8 cellular contexts compared by ENCODE assay signal in the genomic region with DNA sequence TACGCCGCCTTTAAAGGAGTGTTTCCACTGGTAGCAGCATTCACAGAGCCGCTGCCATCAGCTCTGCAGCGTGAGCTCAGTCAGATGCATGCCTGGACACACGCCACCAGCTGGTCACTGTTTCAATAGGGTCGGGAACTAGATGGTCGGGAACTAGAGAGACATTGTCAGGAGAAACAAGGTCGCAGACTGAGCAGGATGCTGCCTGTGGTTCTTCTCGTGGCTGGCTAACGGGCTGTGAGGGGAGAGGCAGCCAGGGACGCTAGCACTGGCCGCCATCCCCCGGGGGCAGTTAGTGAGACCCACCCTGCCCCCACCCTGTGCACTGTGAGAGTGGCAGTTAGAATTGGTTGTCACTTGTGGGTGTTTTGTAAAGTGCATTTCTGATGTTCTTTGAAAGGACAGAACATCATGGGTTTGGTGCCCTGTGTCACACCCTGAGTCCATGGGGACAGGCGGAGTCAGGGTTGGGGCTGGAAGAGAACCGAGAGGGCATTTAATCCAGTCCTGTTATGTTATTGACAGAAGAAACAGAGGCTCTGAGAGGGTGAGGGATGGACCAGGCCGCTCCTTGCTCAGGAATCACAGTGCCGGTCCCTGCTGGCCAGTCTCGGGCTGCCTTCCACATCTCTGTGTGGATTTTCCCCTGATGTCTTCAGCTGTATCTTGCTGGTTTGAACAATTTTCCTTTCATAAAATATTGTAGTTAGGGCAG.
A peak's percentile ranks its signal among the peaks of the same experiment; 100 is the strongest.
DNase-seq lines count a peak whose midpoint lies in the region; ATAC-seq and TF ChIP-seq lines count a peak whose summit lies in the region.

No MANE protein-coding gene starts in this region.

- H3K27ac ChIP-seq in CD4-positive, alpha-beta T cell (ENCODE audit: low read depth, low read length): no peak overlapping the region

- H3K4me3 Mint-ChIP-seq in osteocyte (ENCODE audit: unreplicated experiment): no peak overlapping the region
- H3K4me3 Mint-ChIP-seq in CD4-positive, alpha-beta T cell: no peak overlapping the region

- H3K27me3 ChIP-seq in H7 (ENCODE audit: control insufficient read depth, insufficient read depth, low read length): no peaks in the 10 kb centered on the region
- no peaks in the 10 kb centered on the region for H3K27me3 ChIP-seq in CD4-positive, alpha-beta T cell (ENCODE audit: control insufficient read depth, insufficient read depth, low read length)

- H3K9me3 ChIP-seq in CD4-positive, alpha-beta T cell (ENCODE audit: control insufficient read depth, low read length): no peaks in the 10 kb centered on the region

- intact Hi-C loops in CD4-positive, alpha-beta T cell (cut with DNase I, micrococcal nuclease): no loop called here

- peak; percentile 76 for DNase-seq in H7
- peak; percentile 90 for DNase-seq in SHP77 treated with DMSO at 0.1 percent for 48 hours (lab: John Stamatoyannopoulos, UW)
- DNase-seq in foreskin fibroblast: peak; percentile 23 to 63
- DNase-seq in osteocyte (ENCODE audit: extremely low spot score, unreplicated experiment): peak; percentile 74
- DNase-seq in D341Med (ENCODE audit: low spot score): no peak
- DNase-seq in HK-2 (ENCODE audit: unreplicated experiment): no peak
- no peak for DNase-seq in CD4-positive, alpha-beta T cell

- POLR2A ChIA-PET in CD4-positive, alpha-beta T cell (lab: Charles Lee): no interaction called here

- peak; percentile 41 for TF ChIP-seq CTCF in foreskin fibroblast (IDR thresholded peaks at IDR 0.05; ENCODE audit: low read depth, low read length)
- peak; percentile 46 for TF ChIP-seq CTCF in osteocyte (IDR thresholded peaks at IDR 0.05)
- no peak for TF ChIP-seq CTCF in CD4-positive, alpha-beta T cell (IDR thresholded peaks at IDR 0.05)

- no peaks in the 10 kb centered on the region for H3K9me3 Mint-ChIP-seq in osteocyte (ENCODE audit: unreplicated experiment)
- no peaks in the 10 kb centered on the region for H3K9me3 Mint-ChIP-seq in CD4-positive, alpha-beta T cell

- no peak for ATAC-seq in HG03045 (IDR thresholded peaks at IDR 0.05; ENCODE audit: unreplicated experiment)
- ATAC-seq in CD4-positive, alpha-beta T cell (ENCODE audit: poor library complexity): no peak

- H3K4me3 ChIP-seq in H7 (ENCODE audit: insufficient read depth, low read depth, low read length) (no peak overlapping the region), foreskin fibroblast (ENCODE audit: low read depth in 1 of 2, low read length in 2 of 2) (peak overlapping the region in 1 of 2 donors; percentile 7)

- CTCF ChIA-PET in CD4-positive, alpha-beta T cell (lab: Charles Lee): no interaction called here

- peaks cover 41% of the 10 kb centered on the region for H3K4me1 Mint-ChIP-seq in osteocyte (ENCODE audit: unreplicated experiment)
- H3K4me1 Mint-ChIP-seq in CD4-positive, alpha-beta T cell (ENCODE audit: low read depth): no peaks in the 10 kb centered on the region

- no peaks in the 10 kb centered on the region for H3K36me3 Mint-ChIP-seq in osteocyte (ENCODE audit: unreplicated experiment)
- no peaks in the 10 kb centered on the region for H3K36me3 Mint-ChIP-seq in CD4-positive, alpha-beta T cell (ENCODE audit: low read depth)

- peak overlapping the region; percentile 14 for H3K27ac Mint-ChIP-seq in osteocyte (ENCODE audit: unreplicated experiment)
- no peak overlapping the region for H3K27ac Mint-ChIP-seq in CD4-positive, alpha-beta T cell

- H3K27me3 Mint-ChIP-seq in osteocyte (ENCODE audit: unreplicated experiment): peaks cover 15% of the 10 kb centered on the region
- no peaks in the 10 kb centered on the region for H3K27me3 Mint-ChIP-seq in CD4-positive, alpha-beta T cell

- no peaks in the 10 kb centered on the region for H3K36me3 ChIP-seq in H7 (replicated peaks; ENCODE audit: control insufficient read depth, insufficient read depth, low read length)

Comparison
In these comparisons a context has a peak if more than half of its experiments do, and no peak if none do; other contexts are left out.
1. DNase-seq: peak in H7 (single experiment), SHP77 treated with DMSO at 0.1 percent for 48 hours (single experiment), foreskin fibroblast (2 of 2) and osteocyte (single experiment); none in D341Med (single experiment), HK-2 (single experiment) and CD4-positive, alpha-beta T cell (0 of 10).